Comparison of ENCODE assay signal across 21 cellular contexts in genomic region chr19:29001006-29001921, GRCh38.
A peak's percentile ranks its signal among the peaks of the same experiment; 100 is the strongest.
DNase-seq lines count a peak whose midpoint lies in the region; ATAC-seq, FAIRE-seq and TF ChIP-seq lines count a peak whose summit lies in the region.
"Had no signal": no experiment of that assay in that cellular context is flagged by ENCODE, and none has a peak within 500 bp of the region (broad histone marks: within the 10 kb centered on the region; RNA-seq: fewer than 3 reads in every experiment).

No MANE protein-coding gene starts in this region.

- TF ChIP-seq CTCF in A549 (IDR thresholded peaks at IDR 0.05) (no peak), HEK293 (tag by site-specific recombination; IDR thresholded peaks at IDR 0.05) (no peak)

- no peak for TF ChIP-seq RAD21 in A549 (conservative IDR thresholded peaks at IDR 0.05 in 1 of 2, IDR thresholded peaks at IDR 0.05 in 1 of 2)

- CTCF ChIA-PET in A549 (lab: Yijun Ruan, JAX) (no interaction called here), HEK293 (lab: Yijun Ruan, JAX) (interaction anchor here (0.7 to 2.2 kb wide), 4 partner anchors 13 to 264 kb away, joined by 3 to 7 read pairs (median 4); no protein-coding TSS in a partner anchor)
- CTCF ChIA-PET in activated CD4-positive, alpha-beta T cell treated with anti-CD3 and anti-CD28 coated beads for 36 hours (lab: Charles Lee), result no interaction called here

- H3K4me3 ChIP-seq in A549 (no peak overlapping the region), HEK293 (ENCODE audit: low read depth, low read length) (no peak overlapping the region)
- H3K4me3 ChIP-seq: esophagus muscularis mucosa, tibial nerve had no signal

- DNase-seq in A549 (ENCODE audit: low read depth in 1 of 2, low spot score in 1 of 2), result no peak
- peak; percentile 71 for DNase-seq in mesenteric fat pad (ENCODE audit: low spot score)
- DNase-seq in cortex of kidney (lab: John Stamatoyannopoulos, UW), result no peak
- no peak for DNase-seq in activated CD4-positive, alpha-beta T cell treated with anti-CD3 and anti-CD28 coated beads for 36 hours
- DNase-seq in H4 (ENCODE audit: low spot score), result no peak
- DNase-seq: activated naive CD4-positive, alpha-beta T cell treated with anti-CD3 and anti-CD28 coated beads, Interleukin-2, amount 50 U/mL, for 16 hours; activated T-cell treated with anti-CD3 and anti-CD28 coated beads, Interleukin-2, amount 50 U/mL, for 4 hours; CD4-positive, CD25-positive, alpha-beta regulatory T cell; DMS79 treated with DMSO at 0.1 percent for 48 hours; effector memory CD4-positive, alpha-beta T cell; GOT3; NCI-H1694; right cardiac atrium; SIG-M5; stimulated activated naive B cell treated with anti-CD40 and anti-IgM and Interleukin-4, amounts not matched to agents 10 μg/mL and 1 μg/mL and 100 μg/mL, for 72 hours had no signal

- no peak for ATAC-seq in A549
- no peak for ATAC-seq in activated CD4-positive, alpha-beta T cell treated with anti-CD3 and anti-CD28 coated beads for 36 hours
- no peak for ATAC-seq in GM18867 (IDR thresholded peaks at IDR 0.05; ENCODE audit: unreplicated experiment)
- ATAC-seq: activated T-cell treated with anti-CD3 and anti-CD28 coated beads, Interleukin-2, amount 50 U/mL, for 4 hours; stimulated activated naive B cell treated with anti-CD40 and anti-IgM and Interleukin-4, amounts not matched to agents 10 μg/mL and 1 μg/mL and 100 μg/mL, for 72 hours had no signal

- H3K27ac ChIP-seq in A549, result no peak overlapping the region
- H3K27ac ChIP-seq in HEK293 (ENCODE audit: extremely low read depth, low read depth, low read length), result 0 out of 2 replicates have a peak overlapping the region, but pooled peaks have one; percentile 37
- H3K27ac ChIP-seq in cingulate gyrus (ENCODE audit: low read depth, low read length), result peak overlapping the region; percentile 39
- H3K27ac ChIP-seq: esophagus muscularis mucosa, tibial nerve had no signal

- H3K4me2 ChIP-seq in A549, result no peak overlapping the region

- no peaks in the 10 kb centered on the region for H3K36me3 ChIP-seq in HEK293 (ENCODE audit: control insufficient read depth in 2 of 2, insufficient read depth in 1 of 2, low read length in 2 of 2)
- H3K36me3 ChIP-seq: esophagus muscularis mucosa, tibial nerve had no signal

- H3K4me1 ChIP-seq in A549 (peaks cover 12% of the 10 kb centered on the region), HEK293 (ENCODE audit: control insufficient read depth, insufficient read depth, low read length) (peaks cover 14% of the 10 kb centered on the region)
- H3K4me1 ChIP-seq: tibial nerve had no signal

- no peak for TF ChIP-seq EP300 in A549 (IDR thresholded peaks at IDR 0.05)

- H3K9me3 Mint-ChIP-seq in activated CD4-positive, alpha-beta T cell treated with anti-CD3 and anti-CD28 coated beads for 36 hours (ENCODE audit: low read depth), result peaks cover 5% of the 10 kb centered on the region

- no peak for FAIRE-seq in A549 (lab: Jason Lieb, UNC)
- FAIRE-seq: astrocyte had no signal

- intact Hi-C loops in activated CD4-positive, alpha-beta T cell treated with anti-CD3 and anti-CD28 coated beads for 36 hours (cut with DNase I, micrococcal nuclease), result no loop called here

- no peak overlapping the region for H3K27ac Mint-ChIP-seq in activated CD4-positive, alpha-beta T cell treated with anti-CD3 and anti-CD28 coated beads for 36 hours
- H3K27ac Mint-ChIP-seq: CD4-positive, CD25-positive, alpha-beta regulatory T cell; stimulated activated naive B cell treated with anti-CD40 and anti-IgM and Interleukin-4, amounts not matched to agents 10 μg/mL and 1 μg/mL and 100 μg/mL, for 72 hours had no signal

- no peak for TF ChIP-seq POLR2A in A549 (IDR thresholded peaks at IDR 0.05; ENCODE audit: low read length)

- H3K27me3 Mint-ChIP-seq in activated CD4-positive, alpha-beta T cell treated with anti-CD3 and anti-CD28 coated beads for 36 hours, result no peaks in the 10 kb centered on the region
- H3K27me3 Mint-ChIP-seq: CD4-positive, CD25-positive, alpha-beta regulatory T cell had no signal

- no peak overlapping the region for H3K4me3 Mint-ChIP-seq in activated CD4-positive, alpha-beta T cell treated with anti-CD3 and anti-CD28 coated beads for 36 hours
- H3K4me3 Mint-ChIP-seq: activated T-cell treated with anti-CD3 and anti-CD28 coated beads, Interleukin-2, amount 50 U/mL, for 4 hours; CD4-positive, CD25-positive, alpha-beta regulatory T cell; stimulated activated naive B cell treated with anti-CD40 and anti-IgM and Interleukin-4, amounts not matched to agents 10 μg/mL and 1 μg/mL and 100 μg/mL, for 72 hours had no signal

- no peaks in the 10 kb centered on the region for H3K36me3 Mint-ChIP-seq in activated CD4-positive, alpha-beta T cell treated with anti-CD3 and anti-CD28 coated beads for 36 hours (ENCODE audit: low read depth)
- H3K36me3 Mint-ChIP-seq: CD4-positive, CD25-positive, alpha-beta regulatory T cell; stimulated activated naive B cell treated with anti-CD40 and anti-IgM and Interleukin-4, amounts not matched to agents 10 μg/mL and 1 μg/mL and 100 μg/mL, for 72 hours had no signal

- POLR2A ChIA-PET in A549 (lab: Yijun Ruan, JAX) (no interaction called here), HEK293 (lab: Yijun Ruan, JAX) (no interaction called here)
- POLR2A ChIA-PET in activated CD4-positive, alpha-beta T cell treated with anti-CD3 and anti-CD28 coated beads for 36 hours (lab: Charles Lee), result no interaction called here

- H3K4me1 Mint-ChIP-seq in activated CD4-positive, alpha-beta T cell treated with anti-CD3 and anti-CD28 coated beads for 36 hours, result no peaks in the 10 kb centered on the region
- H3K4me1 Mint-ChIP-seq: CD4-positive, CD25-positive, alpha-beta regulatory T cell; stimulated activated naive B cell treated with anti-CD40 and anti-IgM and Interleukin-4, amounts not matched to agents 10 μg/mL and 1 μg/mL and 100 μg/mL, for 72 hours had no signal

- WGBS in A549 (ENCODE audit: missing lambda C conversion rate), result 48% methylated on average over 16 of the region's 16 CpGs

- H3K9me3 ChIP-seq in A549 (peaks cover 26% of the 10 kb centered on the region), HEK293 (ENCODE audit: control insufficient read depth, insufficient read depth, low read depth, low read length) (peaks cover 13% of the 10 kb centered on the region)
- H3K9me3 ChIP-seq: esophagus muscularis mucosa had no signal

TF ChIP-seq in A549, 52 proteins besides CTCF, POLR2A, EP300 and RAD21:
- no peak for TF ChIP-seq USF2 (IDR thresholded peaks at IDR 0.05)
- TF ChIP-seq SREBF2 (IDR thresholded peaks at IDR 0.05), result no peak
- peak; percentile 58; the same call in 1 of the 2 replicates for TF ChIP-seq KDM1A (IDR thresholded peaks at IDR 0.05; ENCODE audit: low read depth)
- TF ChIP-seq HDAC2 (IDR thresholded peaks at IDR 0.05), result 0 out of 2 replicates have a peak, but pooled peaks have one; percentile 20

TF ChIP-seq in HEK293, 187 proteins besides CTCF, POLR2A, EP300 and RAD21:
- TF ChIP-seq KLF7 (tag by site-specific recombination; IDR thresholded peaks at IDR 0.05; ENCODE audit: borderline replicate concordance) (no peak), TCF7L2 (IDR thresholded peaks at IDR 0.05; ENCODE audit: borderline replicate concordance, low read depth, low read length) (no peak)

Comparison
In these comparisons a context has a peak if more than half of its experiments do, and no peak if none do; other contexts are left out.
1. H3K27ac ChIP-seq: peak in HEK293 (single experiment) and cingulate gyrus (single experiment); none in A549 (0 of 2).